ENCODE assay signal across 1 cellular context in the genomic region with DNA sequence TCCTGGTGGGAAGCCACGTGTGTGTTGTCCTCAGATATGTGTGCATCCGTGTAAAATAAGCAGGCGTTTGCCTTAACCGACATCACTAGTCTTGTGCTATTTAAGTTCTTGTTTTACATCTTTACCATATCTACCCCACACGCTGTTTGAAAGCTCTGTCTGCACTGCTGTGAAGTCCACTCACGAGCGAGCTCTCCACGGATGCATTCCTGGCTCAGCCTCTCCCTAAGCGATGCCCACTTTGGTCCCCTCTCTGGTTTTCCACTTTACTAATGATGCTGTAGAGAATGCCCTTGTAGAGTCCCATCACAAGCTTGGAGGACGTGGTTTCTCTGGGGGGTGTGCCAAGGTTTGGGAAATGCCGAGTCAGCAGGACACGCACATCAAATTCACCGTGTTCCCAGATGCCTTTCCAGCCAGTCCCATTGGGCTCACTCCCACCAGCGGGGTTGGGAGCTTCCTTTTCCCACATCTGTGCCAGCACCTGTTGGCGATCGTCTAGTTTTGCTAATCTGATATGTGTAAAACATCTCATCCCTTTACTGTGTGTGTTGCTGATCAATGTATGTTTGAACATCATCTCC.
A peak's percentile ranks its signal among the peaks of the same experiment; 100 is the strongest.
TF ChIP-seq lines count a peak whose summit lies in the region.

No MANE protein-coding gene starts in this region.

TF ChIP-seq in HepG2, 621 proteins besides CTCF, POLR2A, EP300 and RAD21:
- TF ChIP-seq MAFK (conservative IDR thresholded peaks at IDR 0.05 in 1 of 2, IDR thresholded peaks at IDR 0.05 in 1 of 2; ENCODE audit: low read length in 2 of 2) = peak; percentile 80 to 92
- TF ChIP-seq MAFF (IDR thresholded peaks at IDR 0.05; ENCODE audit: low read depth, low read length) = peak; percentile 82
- no peak for TF ChIP-seq ZBTB8A (CRISPR knock-in tag; IDR thresholded peaks at IDR 0.05; ENCODE audit: borderline replicate concordance, low read depth)
